In the genomic region with DNA sequence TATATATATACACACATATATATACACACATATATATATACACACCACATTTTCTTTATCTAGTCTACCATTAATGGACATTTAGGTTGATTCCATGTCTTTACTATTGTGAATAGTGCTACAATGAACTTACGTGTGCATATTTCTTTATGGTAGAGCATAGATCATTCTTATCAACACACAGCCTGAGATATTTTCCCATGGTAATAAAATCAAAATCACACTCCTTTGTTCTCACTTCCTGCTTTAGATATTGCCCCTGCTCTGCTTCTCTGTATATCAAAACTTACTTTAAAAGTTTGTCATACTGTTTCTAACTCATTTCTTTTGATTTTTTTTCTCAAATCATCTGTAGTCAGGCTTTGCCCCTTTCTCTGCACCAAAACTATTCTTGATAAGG, we compare ENCODE assay signal across 32 cellular contexts.
DNase-seq lines count a peak whose midpoint lies in the region; ATAC-seq, FAIRE-seq and TF ChIP-seq lines count a peak whose summit lies in the region.
"Had no signal": no experiment of that assay in that cellular context is flagged by ENCODE, and none has a peak within 500 bp of the region (broad histone marks: within the 10 kb centered on the region; RNA-seq: fewer than 3 reads in every experiment).

No MANE protein-coding gene starts in this region.

- WGBS in small intestine, 3 donors: 16 to 63% (median 33%) methylated on average over 1 of the region's 1 CpG

- H3K27ac ChIP-seq in small intestine (ENCODE audit: low read depth in 1 of 2, low read length in 1 of 2): no peak overlapping the region
- H3K27ac ChIP-seq: 22Rv1; A549; BLaER1; BLaER1 treated with 17β-estradiol and CSF1 and Interleukin-3, amounts not matched to agents 10 nM and 100 nM; C4-2B had no signal

- H3K27me3 ChIP-seq in small intestine (ENCODE audit: control insufficient read depth in 2 of 2, insufficient read depth in 2 of 2, low read length in 2 of 2): no peaks in the 10 kb centered on the region
- H3K27me3 ChIP-seq: BE2C; BLaER1; BLaER1 treated with 17β-estradiol and CSF1 and Interleukin-3, amounts not matched to agents 10 nM and 100 nM had no signal

- DNase-seq in left colon: no peak
- no peak for DNase-seq in mucosa of descending colon
- DNase-seq in small intestine: peak; percentile 47
- no peak for DNase-seq in NCI-H1048 (lab: John Stamatoyannopoulos, UW)
- DNase-seq: 8988T; ACHN; AML-193; BE2C; C1 segment of cervical spinal cord; Caco-2; Calu3; CD4-positive, alpha-beta memory T cell; CD4-positive, alpha-beta T cell; CD4-positive, CD25-positive, alpha-beta regulatory T cell; CD8-positive, alpha-beta memory T cell; CD8-positive, alpha-beta T cell; COR-L47; DMS 273 treated with DMSO at 0.1 percent for 48 hours; DMS153; DMS53; DMS79; DMS79 treated with DMSO at 0.1 percent for 48 hours; DND-41; EL had no signal

- FAIRE-seq in small intestine (lab: Jason Lieb, UNC): no peak
- FAIRE-seq: A204.1, A549 had no signal

- no peaks in the 10 kb centered on the region for H3K9me3 ChIP-seq in mucosa of descending colon
- H3K9me3 ChIP-seq in small intestine (ENCODE audit: control insufficient read depth, low read depth): no peaks in the 10 kb centered on the region
- H3K9me3 ChIP-seq: A549; BE2C; BLaER1; BLaER1 treated with 17β-estradiol and CSF1 and Interleukin-3, amounts not matched to agents 10 nM and 100 nM; Caco-2 had no signal

- TF ChIP-seq CTCF in mucosa of descending colon (IDR thresholded peaks at IDR 0.05): no peak

- no peaks in the 10 kb centered on the region for H3K36me3 ChIP-seq in mucosa of descending colon (ENCODE audit: low read depth)
- H3K36me3 ChIP-seq in small intestine (ENCODE audit: control insufficient read depth in 2 of 2, insufficient read depth in 2 of 2, low read length in 2 of 2): no peaks in the 10 kb centered on the region
- H3K36me3 ChIP-seq: BE2C; BLaER1; BLaER1 treated with 17β-estradiol and CSF1 and Interleukin-3, amounts not matched to agents 10 nM and 100 nM had no signal

- no peaks in the 10 kb centered on the region for H3K4me1 ChIP-seq in mucosa of descending colon (ENCODE audit: low read depth)
- no peaks in the 10 kb centered on the region for H3K4me1 ChIP-seq in small intestine (ENCODE audit: control insufficient read depth in 2 of 2, insufficient read depth in 1 of 2, low read depth in 1 of 2, low read length in 1 of 2)
- H3K4me1 ChIP-seq: A549; BE2C; BLaER1; BLaER1 treated with 17β-estradiol and CSF1 and Interleukin-3, amounts not matched to agents 10 nM and 100 nM; Caco-2 had no signal

- peak; percentile 83 for ATAC-seq in left colon
- peak; percentile 62 for ATAC-seq in mucosa of descending colon
- no peak for ATAC-seq in GM19328 (IDR thresholded peaks at IDR 0.05; ENCODE audit: unreplicated experiment)
- no peak for ATAC-seq in HG03520 (IDR thresholded peaks at IDR 0.05; ENCODE audit: unreplicated experiment)
- ATAC-seq: A549; CD8-positive, alpha-beta T cell had no signal

- intact Hi-C loops in left colon (cut with DNase I, micrococcal nuclease) (no loop called here), mucosa of descending colon (cut with DNase I, micrococcal nuclease) (no loop called here)

- no peak overlapping the region for H3K4me3 ChIP-seq in mucosa of descending colon
- H3K4me3 ChIP-seq in small intestine (ENCODE audit: low read depth in 1 of 2, low read length in 2 of 2): no peak overlapping the region
- H3K4me3 ChIP-seq: A549; BLaER1; BLaER1 treated with 17β-estradiol and CSF1 and Interleukin-3, amounts not matched to agents 10 nM and 100 nM had no signal

Comparison
In these comparisons a context has a peak if more than half of its experiments do, and no peak if none do; other contexts are left out.
1. ATAC-seq: peak in left colon (single experiment) and mucosa of descending colon (single experiment); none in GM19328 (single experiment) and HG03520 (single experiment).